ENCODE assay signal across 8 cellular contexts in the genomic region with DNA sequence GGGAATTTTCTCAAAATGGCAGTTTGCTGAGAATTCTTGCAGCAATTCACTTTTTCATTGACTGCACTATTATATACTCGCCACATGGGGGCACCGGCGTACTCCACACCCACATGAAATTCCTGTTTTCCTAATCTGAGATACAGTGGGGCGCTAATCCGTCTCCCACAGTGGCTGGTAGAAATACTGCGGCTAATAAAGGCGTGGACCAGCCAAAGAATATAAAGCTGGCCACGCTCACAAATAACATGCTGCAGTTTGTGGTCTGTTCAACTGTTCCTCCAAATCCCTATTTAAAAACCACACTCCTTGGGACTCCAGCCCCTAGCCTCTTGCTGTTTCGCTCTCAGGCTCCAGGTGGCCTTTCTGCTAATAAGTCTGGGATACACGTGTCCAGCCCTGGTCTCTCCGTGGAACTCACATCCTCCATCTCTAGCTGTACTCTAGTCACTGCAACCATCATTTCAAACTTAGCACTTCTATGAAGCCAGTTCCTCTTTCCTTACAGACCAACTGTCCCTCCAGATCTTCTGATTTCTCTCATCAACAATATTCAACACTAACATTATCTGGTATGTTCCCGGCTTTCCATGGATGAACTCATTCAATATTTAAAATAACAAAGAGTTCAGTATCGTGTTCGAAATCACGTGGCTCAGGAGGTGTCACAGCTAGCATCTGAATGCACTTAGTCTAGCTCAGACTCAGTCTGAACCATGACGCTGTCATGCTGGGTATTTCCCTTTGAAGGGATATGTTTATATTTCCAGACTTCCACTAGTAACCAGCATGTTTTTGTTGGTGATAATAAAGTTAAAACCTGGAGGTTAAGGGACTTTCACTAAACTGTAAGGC. TPM values are rescaled to one million over a fixed set of nuclear protein-coding genes. Genes with fewer than 3 reads are reported as not detected.
DNase-seq lines count a peak whose midpoint lies in the region; ATAC-seq, FAIRE-seq and TF ChIP-seq lines count a peak whose summit lies in the region.

No MANE protein-coding gene starts in this region.

- ATAC-seq in HG03378 (IDR thresholded peaks at IDR 0.05; ENCODE audit: unreplicated experiment), result peak; percentile 46
- ATAC-seq in activated CD8-positive, alpha-beta T cell treated with anti-CD3 and anti-CD28 coated beads for 36 hours, result peak; percentile 78
- ATAC-seq in GM18519 (IDR thresholded peaks at IDR 0.05; ENCODE audit: low FRiP score, unreplicated experiment), result no peak

- H3K27ac Mint-ChIP-seq in activated CD8-positive, alpha-beta T cell treated with anti-CD3 and anti-CD28 coated beads for 36 hours, result no peak overlapping the region
- no peak overlapping the region for H3K27ac Mint-ChIP-seq in osteocyte (ENCODE audit: unreplicated experiment)

- TF ChIP-seq POLR2A in GM12891 (IDR thresholded peaks at IDR 0.05; ENCODE audit: low read depth, low read length), result no peak

- peak; percentile 87 for DNase-seq in Ammon's horn (ENCODE audit: low spot score)
- no peak for DNase-seq in GM12891 (ENCODE audit: insufficient read length, low spot score)
- DNase-seq in NCI-H524 treated with DMSO at 0.1 percent for 48 hours (lab: John Stamatoyannopoulos, UW), result peak; percentile 46
- peak; percentile 27 for DNase-seq in activated CD8-positive, alpha-beta T cell treated with anti-CD3 and anti-CD28 coated beads for 36 hours
- DNase-seq in frontal cortex (ENCODE audit: low spot score in 2 of 2), result peak; percentile 24 to 45
- no peak for DNase-seq in osteocyte (ENCODE audit: extremely low spot score, unreplicated experiment)

- no peak overlapping the region for H3K4me3 Mint-ChIP-seq in activated CD8-positive, alpha-beta T cell treated with anti-CD3 and anti-CD28 coated beads for 36 hours
- peak overlapping the region; percentile 0 for H3K4me3 Mint-ChIP-seq in osteocyte (ENCODE audit: unreplicated experiment)

- POLR2A ChIA-PET in activated CD8-positive, alpha-beta T cell treated with anti-CD3 and anti-CD28 coated beads for 36 hours (lab: Charles Lee), result no interaction called here

- no peaks in the 10 kb centered on the region for H3K36me3 Mint-ChIP-seq in activated CD8-positive, alpha-beta T cell treated with anti-CD3 and anti-CD28 coated beads for 36 hours (ENCODE audit: low read depth)
- no peaks in the 10 kb centered on the region for H3K36me3 Mint-ChIP-seq in osteocyte (ENCODE audit: unreplicated experiment)

- H3K4me1 Mint-ChIP-seq in activated CD8-positive, alpha-beta T cell treated with anti-CD3 and anti-CD28 coated beads for 36 hours (ENCODE audit: low read depth), result no peaks in the 10 kb centered on the region
- peaks cover 4% of the 10 kb centered on the region for H3K4me1 Mint-ChIP-seq in osteocyte (ENCODE audit: unreplicated experiment)

- CTCF ChIA-PET in activated CD8-positive, alpha-beta T cell treated with anti-CD3 and anti-CD28 coated beads for 36 hours (lab: Charles Lee), result interaction anchor here (0.6 to 4.8 kb wide), 27 partner anchors 10 to 232 kb away, joined by 3 to 30 read pairs (median 4); partner anchors contain the start of gene TBRG1

- no peaks in the 10 kb centered on the region for H3K27me3 Mint-ChIP-seq in activated CD8-positive, alpha-beta T cell treated with anti-CD3 and anti-CD28 coated beads for 36 hours
- no peaks in the 10 kb centered on the region for H3K27me3 Mint-ChIP-seq in osteocyte (ENCODE audit: unreplicated experiment)

- peak; percentile 94 for TF ChIP-seq CTCF in activated CD8-positive, alpha-beta T cell treated with anti-CD3 and anti-CD28 coated beads for 36 hours (IDR thresholded peaks at IDR 0.05)
- TF ChIP-seq CTCF in osteocyte (IDR thresholded peaks at IDR 0.05), result peak; percentile 84

- intact Hi-C loops in activated CD8-positive, alpha-beta T cell treated with anti-CD3 and anti-CD28 coated beads for 36 hours (cut with micrococcal nuclease), result no loop called here

- FAIRE-seq in GM12891 (lab: Jason Lieb, UNC), result peak; percentile 78
- no peak for FAIRE-seq in frontal cortex (lab: Jason Lieb, UNC)

- H3K9me3 Mint-ChIP-seq in activated CD8-positive, alpha-beta T cell treated with anti-CD3 and anti-CD28 coated beads for 36 hours, result no peaks in the 10 kb centered on the region
- no peaks in the 10 kb centered on the region for H3K9me3 Mint-ChIP-seq in osteocyte (ENCODE audit: unreplicated experiment)

TF ChIP-seq in GM12891, 5 proteins besides CTCF, POLR2A, EP300 and RAD21:
- TF ChIP-seq POLR2AphosphoS5 (IDR thresholded peaks at IDR 0.05; ENCODE audit: low read depth, low read length) (no peak), POU2F2 (IDR thresholded peaks at IDR 0.05; ENCODE audit: low read depth, low read length) (no peak), TAF1 (IDR thresholded peaks at IDR 0.05; ENCODE audit: low read depth, low read length) (no peak), PAX5 (IDR thresholded peaks at IDR 0.05; ENCODE audit: insufficient read depth, low read length, severe bottlenecking) (no peak), SPI1 (IDR thresholded peaks at IDR 0.05; ENCODE audit: low read depth, low read length) (peak; percentile 81)

RNA-seq across cellular contexts. Expression of gene TBRG1, which starts 22.0 kb away (rescaled TPM):
- polyA plus RNA-seq in GM12891 (2012; ENCODE audit: low read depth, missing spikeins), result 19.0 TPM
- total RNA-seq in activated CD8-positive, alpha-beta T cell treated with anti-CD3 and anti-CD28 coated beads for 36 hours, result 10 to 100 TPM; 31.9 to 32.1 TPM
- 35.9 TPM for total RNA-seq in frontal cortex
- total RNA-seq in osteocyte, result 34.8 and 37.4 TPM in 2 replicates

RNA-seq across cellular contexts. Expression of gene SIAE, which starts 28.9 kb away (rescaled TPM):
- polyA plus RNA-seq in GM12891 (2012; ENCODE audit: low read depth, missing spikeins), result 3.8 TPM
- total RNA-seq in activated CD8-positive, alpha-beta T cell treated with anti-CD3 and anti-CD28 coated beads for 36 hours, result 1 to 10 TPM; 5.0 to 6.2 TPM
- total RNA-seq in frontal cortex, result 10.2 TPM
- total RNA-seq in osteocyte, result 13.8 and 18.5 TPM in 2 replicates

RNA-seq across cellular contexts. Expression of gene SPA17, which starts 29.1 kb away (rescaled TPM):
- polyA plus RNA-seq in GM12891 (2012; ENCODE audit: low read depth, missing spikeins), result 9.7 TPM
- total RNA-seq in activated CD8-positive, alpha-beta T cell treated with anti-CD3 and anti-CD28 coated beads for 36 hours, result 1 to 10 TPM; 3.1 to 3.6 TPM
- 5.7 TPM for total RNA-seq in frontal cortex
- total RNA-seq in osteocyte, result 3.7 and 4.7 TPM in 2 replicates

RNA-seq across cellular contexts. Expression of gene PANX3, which starts 33.4 kb away (rescaled TPM):
- polyA plus RNA-seq in GM12891 (2012; ENCODE audit: low read depth, missing spikeins), result not detected
- total RNA-seq in activated CD8-positive, alpha-beta T cell treated with anti-CD3 and anti-CD28 coated beads for 36 hours, result not detected
- not detected for total RNA-seq in frontal cortex
- not detected in 2 replicates for total RNA-seq in osteocyte

Comparison
In these comparisons a context has a peak if more than half of its experiments do, and no peak if none do; other contexts are left out.
1. DNase-seq: peak in Ammon's horn (single experiment), NCI-H524 treated with DMSO at 0.1 percent for 48 hours (single experiment), activated CD8-positive, alpha-beta T cell treated with anti-CD3 and anti-CD28 coated beads for 36 hours (single experiment) and frontal cortex (2 of 2); none in GM12891 (single experiment) and osteocyte (single experiment).